8 cellular contexts compared by ENCODE assay signal in genomic region chr11:6315811-6316425, GRCh38. TPM values are rescaled to one million over a fixed set of nuclear protein-coding genes. Genes with fewer than 3 reads are reported as not detected.
DNase-seq lines count a peak whose midpoint lies in the region; ATAC-seq and TF ChIP-seq lines count a peak whose summit lies in the region.

No MANE protein-coding gene starts in this region.

- ATAC-seq in GM21515 (IDR thresholded peaks at IDR 0.05; ENCODE audit: unreplicated experiment): peak; percentile 74

- H3K4me3 Mint-ChIP-seq in brain: peak overlapping the region in 1 of 5 experiments; percentile 22

- H3K4me1 Mint-ChIP-seq in brain: peaks cover 4% of the 10 kb centered on the region

- H3K9me3 Mint-ChIP-seq in brain: peaks cover 0 to 6% (median 0%) of the 10 kb centered on the region in 5 experiments

- H3K27ac ChIP-seq in HL-60 (replicated peaks): no peak overlapping the region

- peak overlapping the region in 1 of 5 experiments; percentile 1 for H3K27ac Mint-ChIP-seq in brain

- no peaks in the 10 kb centered on the region for H3K36me3 ChIP-seq in kidney epithelial cell (ENCODE audit: control insufficient read depth, insufficient read depth, low read length)

- H3K27me3 Mint-ChIP-seq in brain: peaks cover 33% of the 10 kb centered on the region

- H3K4me3 ChIP-seq in HL-60 (replicated peaks; ENCODE audit: insufficient read depth, low read length) (no peak overlapping the region), kidney epithelial cell (ENCODE audit: low read depth, low read length) (no peak overlapping the region)

- DNase-seq in NCI-H1417 (lab: John Stamatoyannopoulos, UW) (peak; percentile 27 to 76 (median 42)), NCI-H1417 treated with DMSO at 0.1 percent for 48 hours (lab: John Stamatoyannopoulos, UW) (no peak), HL-60 (ENCODE audit: low read depth in 1 of 2, low spot score in 1 of 2) (peak; percentile 17 to 71), OCI-M2 (lab: John Stamatoyannopoulos, UW; ENCODE audit: unreplicated experiment) (peak; percentile 29), kidney epithelial cell (ENCODE audit: low read depth) (no peak)
- DNase-seq in stimulated activated CD4-positive, alpha-beta T cell treated with anti-CD3 and anti-CD28 coated beads, Interleukin-4, amount 100 ng/mL, for 1 hour: peak; percentile 9

- TF ChIP-seq CTCF in HL-60 (IDR thresholded peaks at IDR 0.05; ENCODE audit: insufficient read depth, low read length) (peak; percentile 85), brain (conservative IDR thresholded peaks at IDR 0.05) (peak; percentile 82 to 90), kidney epithelial cell (IDR thresholded peaks at IDR 0.05; ENCODE audit: insufficient read depth, low read length, poor library complexity, severe bottlenecking) (peak; percentile 91)

- no peaks in the 10 kb centered on the region for H3K36me3 Mint-ChIP-seq in brain

- H3K27me3 ChIP-seq in HL-60 (ENCODE audit: insufficient read depth, poor library complexity, severe bottlenecking) (peaks cover 31% of the 10 kb centered on the region), kidney epithelial cell (ENCODE audit: control insufficient read depth, insufficient read depth, low read length) (no peaks in the 10 kb centered on the region)

RNA-seq across cellular contexts. Expression of gene CAVIN3, which starts 4.4 kb away (rescaled TPM):
- polyA plus RNA-seq in brain (ENCODE audit: insufficient read depth, low read depth, low replicate concordance): 3.7 TPM
- 93.7 and 119 TPM in 2 replicates for total RNA-seq in kidney epithelial cell

RNA-seq across cellular contexts. Expression of gene CCKBR, which starts 56.3 kb away (rescaled TPM):
- polyA plus RNA-seq in brain (ENCODE audit: insufficient read depth, low read depth, low replicate concordance): 20.3 TPM
- total RNA-seq in kidney epithelial cell: 0.21 TPM in 1 of 2 replicates, not detected in the other

Comparison
In these comparisons a context has a peak if more than half of its experiments do, and no peak if none do; other contexts are left out.
1. DNase-seq: peak in NCI-H1417 (3 of 3), HL-60 (2 of 2), OCI-M2 (single experiment) and stimulated activated CD4-positive, alpha-beta T cell treated with anti-CD3 and anti-CD28 coated beads, Interleukin-4, amount 100 ng/mL, for 1 hour (single experiment); none in NCI-H1417 treated with DMSO at 0.1 percent for 48 hours (single experiment) and kidney epithelial cell (single experiment).
2. Peak in every context shown above with its lines, with median percentiles within 50 percentile points of each other: CTCF ChIP-seq.